In the genomic region with DNA sequence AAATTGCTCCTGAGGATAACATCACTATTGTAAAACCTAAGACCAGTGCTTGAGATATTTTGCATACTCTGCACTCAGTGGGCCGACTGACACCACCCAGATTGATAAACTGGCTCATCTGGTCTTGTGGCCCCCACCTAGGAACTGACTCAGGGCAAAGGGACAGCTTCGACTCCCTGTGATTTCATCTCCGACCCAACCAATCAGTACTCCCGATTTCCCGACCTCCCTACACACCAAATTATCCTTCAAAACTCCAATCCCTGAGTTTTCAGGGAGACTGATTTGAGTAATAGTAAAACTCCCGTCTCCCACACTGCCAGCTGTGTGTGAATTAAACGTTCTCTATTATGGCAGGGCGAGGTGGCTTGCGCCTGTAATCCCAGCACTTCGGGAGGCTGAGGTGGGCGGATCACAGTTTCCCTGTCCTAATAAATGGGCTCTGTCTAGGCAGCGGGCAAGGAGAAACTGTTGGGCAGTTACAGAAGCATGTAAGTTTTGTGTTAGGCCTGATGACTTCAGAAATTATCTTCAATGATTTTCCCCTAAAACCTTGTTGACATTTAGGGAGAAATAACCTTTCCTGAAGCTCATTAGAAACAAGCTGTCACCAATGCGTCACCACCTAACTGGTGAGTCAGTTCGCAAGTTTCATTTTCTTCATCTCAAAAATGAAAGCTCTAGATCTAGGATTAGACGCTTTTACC, we compare ENCODE assay signal across 1 cellular context.
TF ChIP-seq lines count a peak whose summit lies in the region.

No MANE protein-coding gene starts in this region.

TF ChIP-seq in endothelial cell of umbilical vein, 7 proteins besides CTCF, POLR2A, EP300 and RAD21:
- TF ChIP-seq EZH2 (IDR thresholded peaks at IDR 0.05; ENCODE audit: borderline replicate concordance, low read depth, low read length, severe bottlenecking) (no peak), POLR2AphosphoS5 (IDR thresholded peaks at IDR 0.05; ENCODE audit: insufficient read depth, low read depth, low read length) (no peak), MYC (IDR thresholded peaks at IDR 0.05; ENCODE audit: low read depth, low read length) (no peak), GATA2 (IDR thresholded peaks at IDR 0.05; ENCODE audit: insufficient read depth, insufficient read length, low read depth, low read length) (no peak), FOS (IDR thresholded peaks at IDR 0.05; ENCODE audit: borderline replicate concordance, insufficient read depth, low read length) (peak; percentile 27), JUN (IDR thresholded peaks at IDR 0.05; ENCODE audit: borderline replicate concordance, insufficient read depth, insufficient read length, low read depth) (peak; percentile 59)
- TF ChIP-seq, protein P1, sequence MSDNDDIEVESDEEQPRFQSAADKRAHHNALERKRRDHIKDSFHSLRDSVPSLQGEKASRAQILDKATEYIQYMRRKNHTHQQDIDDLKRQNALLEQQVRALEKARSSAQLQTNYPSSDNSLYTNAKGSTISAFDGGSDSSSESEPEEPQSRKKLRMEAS (IDR thresholded peaks at IDR 0.05; ENCODE audit: insufficient read depth, insufficient read length) = no peak
TF ChIP-seq in endothelial cell of umbilical vein: peak in this region for 2.
